Comparison of ENCODE assay signal across 17 cellular contexts in genomic region chr3:138688871-138689299, GRCh38.
A peak's percentile ranks its signal among the peaks of the same experiment; 100 is the strongest.
DNase-seq lines count a peak whose midpoint lies in the region; ATAC-seq, FAIRE-seq and TF ChIP-seq lines count a peak whose summit lies in the region.
"Had no signal": no experiment of that assay in that cellular context is flagged by ENCODE, and none has a peak within 500 bp of the region (broad histone marks: within the 10 kb centered on the region; RNA-seq: fewer than 3 reads in every experiment).

No MANE protein-coding gene starts in this region.

- DNase-seq in GM12865 (ENCODE audit: low read depth) (peak; percentile 32), K562 (ENCODE audit: extremely low read depth in 1 of 4, low spot score in 3 of 4) (peak in 1 of 4 experiments; percentile 41), GOT3 (lab: John Stamatoyannopoulos, UW) (no peak), NCI-H526 treated with DMSO at 0.1 percent for 48 hours (lab: John Stamatoyannopoulos, UW) (no peak), cerebellar nuclear complex (lab: John Stamatoyannopoulos, UW) (no peak)
- DNase-seq: activated B cell treated with CpG ODN at 0.5 μM for 24 hours; central memory CD4-positive, alpha-beta T cell; left cardiac atrium; NCI-H1694 treated with DMSO at 0.1 percent for 48 hours; NCI-H69; stimulated activated CD4-positive, alpha-beta T cell treated with anti-CD3 and anti-CD28 coated beads, Interleukin-4, amount 100 ng/mL, for 24 hours had no signal

- peaks cover 6 to 32% of the 10 kb centered on the region in 2 experiments; a peak in 4 of 5 replicates for H3K4me1 ChIP-seq in K562 (replicated peaks in 1 of 2; ENCODE audit: control insufficient read depth in 2 of 2, insufficient read depth in 2 of 2, low read length in 2 of 2)
- no peaks in the 10 kb centered on the region for H3K4me1 ChIP-seq in parathyroid adenoma

- TF ChIP-seq EP300 in K562 (IDR thresholded peaks at IDR 0.05; ENCODE audit: low read length), result no peak

- no peak overlapping the region for H3K27ac ChIP-seq in K562 (ENCODE audit: extremely low read depth, low read depth, low read length)
- H3K27ac ChIP-seq in parathyroid adenoma, result no peak overlapping the region
- H3K27ac ChIP-seq: RWPE1, skin epidermis, thoracic aorta had no signal

- TF ChIP-seq RAD21 in K562 (CRISPR knock-in tag; conservative IDR thresholded peaks at IDR 0.05 in 1 of 2, IDR thresholded peaks at IDR 0.05 in 1 of 2), result peak; percentile 27 to 46; a peak in 3 of 4 replicates

- no peaks in the 10 kb centered on the region for H4K20me1 ChIP-seq in K562 (replicated peaks; ENCODE audit: control insufficient read depth, insufficient read depth, low read length)

- H3K27me3 ChIP-seq in K562 (ENCODE audit: control insufficient read depth in 2 of 2, insufficient read depth in 2 of 2, low read length in 2 of 2) (no peaks in the 10 kb centered on the region), parathyroid adenoma (ENCODE audit: control insufficient read depth, insufficient read depth, low read length) (no peaks in the 10 kb centered on the region)

- H3K9me3 ChIP-seq in K562 (replicated peaks; ENCODE audit: control insufficient read depth, insufficient read depth, low read depth, low read length) (no peaks in the 10 kb centered on the region), parathyroid adenoma (ENCODE audit: control insufficient read depth, low read length) (no peaks in the 10 kb centered on the region)
- H3K9me3 ChIP-seq: thoracic aorta had no signal

- H2AFZ ChIP-seq in K562 (ENCODE audit: low read depth, low read length) (no peak overlapping the region), parathyroid adenoma (no peak overlapping the region)

- H3K79me2 ChIP-seq in K562 (ENCODE audit: control insufficient read depth, insufficient read depth, low read length) (peaks cover 3% of the 10 kb centered on the region; the same call in 1 of the 3 replicates), parathyroid adenoma (no peaks in the 10 kb centered on the region)

- POLR2A ChIA-PET in K562 (lab: Yijun Ruan, JAX), result interaction anchor here (0.6 to 1.2 kb wide), 2 partner anchors 12 to 17 kb away, joined by 3 to 5 read pairs; no protein-coding TSS in a partner anchor

- in situ Hi-C loops in K562 (cut with MboI), result no loop called here

- ATAC-seq in K562, result peak; percentile 46
- ATAC-seq: left cardiac atrium had no signal

- H3K4me3 ChIP-seq in GM12865 (ENCODE audit: low read depth, low read length) (no peak overlapping the region), K562 (no peak overlapping the region), parathyroid adenoma (ENCODE audit: low read depth, low read length) (no peak overlapping the region)
- H3K4me3 ChIP-seq: skin epidermis, thoracic aorta had no signal

- WGBS in K562 (ENCODE audit: insufficient coverage, low coverage, missing lambda C conversion rate), result 60% methylated on average over 5 of the region's 5 CpGs

- FAIRE-seq in K562 (lab: Jason Lieb, UNC), result no peak
- FAIRE-seq: H1 had no signal

- TF ChIP-seq CTCF in GM12865 (IDR thresholded peaks at IDR 0.05; ENCODE audit: insufficient read depth, low read depth, low read length, missing control alignments) (no peak), LNCAP (IDR thresholded peaks at IDR 0.05) (peak; percentile 24; the same call in 1 of the 2 replicates), K562 (IDR thresholded peaks at IDR 0.05 in 2 of 3, conservative IDR thresholded peaks at IDR 0.05 in 1 of 3; ENCODE audit: insufficient read depth in 2 of 3, low read depth in 1 of 3, low read length in 3 of 3) (peak in 1 of 3 experiments; percentile 31; a peak in 1 of 6 replicates), parathyroid adenoma (IDR thresholded peaks at IDR 0.05) (peak; percentile 14)

- intact Hi-C loops in K562 (cut with micrococcal nuclease), result no loop called here

- no peaks in the 10 kb centered on the region for H3K9me1 ChIP-seq in K562 (ENCODE audit: control insufficient read depth, insufficient read depth, low read length)

- H3K4me2 ChIP-seq in K562 (ENCODE audit: insufficient read depth, low read length), result no peak overlapping the region
- H3K4me2 ChIP-seq in parathyroid adenoma (ENCODE audit: low read length), result no peak overlapping the region

- no peak overlapping the region for H3K9ac ChIP-seq in K562 (ENCODE audit: insufficient read depth in 1 of 2, low read depth in 2 of 2, low read length in 2 of 2)
- no peak overlapping the region for H3K9ac ChIP-seq in parathyroid adenoma

- TF ChIP-seq POLR2A in K562 (conservative IDR thresholded peaks at IDR 0.05), result no peak

- H3K36me3 ChIP-seq in K562 (ENCODE audit: control insufficient read depth, insufficient read depth, low read length) (peaks cover 77% of the 10 kb centered on the region), parathyroid adenoma (ENCODE audit: control insufficient read depth, insufficient read depth, low read length) (no peaks in the 10 kb centered on the region)

- CTCF ChIA-PET in K562 (lab: Yijun Ruan, JAX; ENCODE audit: low intra/inter-chr PET ratio), result interaction anchor here (0.8 kb wide), 1 partner anchor 228 kb away, joined by 3 read pairs; no protein-coding TSS in a partner anchor

- no TSS peak for BruUV-seq in K562 (replicated peaks; lab: Mats Ljungman, UMichigan)

TF ChIP-seq in K562, 482 proteins besides CTCF, POLR2A, EP300 and RAD21 (continues in another document):
- TF ChIP-seq NONO (IDR thresholded peaks at IDR 0.05; ENCODE audit: low read depth in 2 of 2, low read length in 1 of 2) (no peak), EZH2 (IDR thresholded peaks at IDR 0.05; ENCODE audit: borderline replicate concordance, low read depth, low read length) (no peak), ZNF764 (CRISPR knock-in tag; IDR thresholded peaks at IDR 0.05; ENCODE audit: low read depth) (no peak), RFX1 (IDR thresholded peaks at IDR 0.05) (peak; percentile 36; the same call in 1 of the 2 replicates), NRF1 (conservative IDR thresholded peaks at IDR 0.05 in 1 of 2, IDR thresholded peaks at IDR 0.05 in 1 of 2) (no peak), JUNB (CRISPR knock-in tag; conservative IDR thresholded peaks at IDR 0.05) (no peak), ZNF561 (CRISPR knock-in tag; conservative IDR thresholded peaks at IDR 0.05) (no peak), ZNF347 (CRISPR knock-in tag; IDR thresholded peaks at IDR 0.05; ENCODE audit: low read depth) (no peak), SMAD4 (CRISPR knock-in tag; conservative IDR thresholded peaks at IDR 0.05) (no peak), CC2D1A (IDR thresholded peaks at IDR 0.05) (no peak), HMBOX1 (IDR thresholded peaks at IDR 0.05) (0 out of 2 replicates have a peak, but pooled peaks have one; percentile 32), NFXL1 (CRISPR knock-in tag; IDR thresholded peaks at IDR 0.05) (no peak)
- TF ChIP-seq, protein P1, sequence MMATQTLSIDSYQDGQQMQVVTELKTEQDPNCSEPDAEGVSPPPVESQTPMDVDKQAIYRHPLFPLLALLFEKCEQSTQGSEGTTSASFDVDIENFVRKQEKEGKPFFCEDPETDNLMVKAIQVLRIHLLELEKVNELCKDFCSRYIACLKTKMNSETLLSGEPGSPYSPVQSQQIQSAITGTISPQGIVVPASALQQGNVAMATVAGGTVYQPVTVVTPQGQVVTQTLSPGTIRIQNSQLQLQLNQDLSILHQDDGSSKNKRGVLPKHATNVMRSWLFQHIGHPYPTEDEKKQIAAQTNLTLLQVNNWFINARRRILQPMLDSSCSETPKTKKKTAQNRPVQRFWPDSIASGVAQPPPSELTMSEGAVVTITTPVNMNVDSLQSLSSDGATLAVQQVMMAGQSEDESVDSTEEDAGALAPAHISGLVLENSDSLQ (IDR thresholded peaks at IDR 0.05), result no peak
- TF ChIP-seq, protein P2, sequence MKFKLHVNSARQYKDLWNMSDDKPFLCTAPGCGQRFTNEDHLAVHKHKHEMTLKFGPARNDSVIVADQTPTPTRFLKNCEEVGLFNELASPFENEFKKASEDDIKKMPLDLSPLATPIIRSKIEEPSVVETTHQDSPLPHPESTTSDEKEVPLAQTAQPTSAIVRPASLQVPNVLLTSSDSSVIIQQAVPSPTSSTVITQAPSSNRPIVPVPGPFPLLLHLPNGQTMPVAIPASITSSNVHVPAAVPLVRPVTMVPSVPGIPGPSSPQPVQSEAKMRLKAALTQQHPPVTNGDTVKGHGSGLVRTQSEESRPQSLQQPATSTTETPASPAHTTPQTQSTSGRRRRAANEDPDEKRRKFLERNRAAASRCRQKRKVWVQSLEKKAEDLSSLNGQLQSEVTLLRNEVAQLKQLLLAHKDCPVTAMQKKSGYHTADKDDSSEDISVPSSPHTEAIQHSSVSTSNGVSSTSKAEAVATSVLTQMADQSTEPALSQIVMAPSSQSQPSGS (CRISPR knock-in tag; IDR thresholded peaks at IDR 0.05), result no peak
- TF ChIP-seq, protein P3, sequence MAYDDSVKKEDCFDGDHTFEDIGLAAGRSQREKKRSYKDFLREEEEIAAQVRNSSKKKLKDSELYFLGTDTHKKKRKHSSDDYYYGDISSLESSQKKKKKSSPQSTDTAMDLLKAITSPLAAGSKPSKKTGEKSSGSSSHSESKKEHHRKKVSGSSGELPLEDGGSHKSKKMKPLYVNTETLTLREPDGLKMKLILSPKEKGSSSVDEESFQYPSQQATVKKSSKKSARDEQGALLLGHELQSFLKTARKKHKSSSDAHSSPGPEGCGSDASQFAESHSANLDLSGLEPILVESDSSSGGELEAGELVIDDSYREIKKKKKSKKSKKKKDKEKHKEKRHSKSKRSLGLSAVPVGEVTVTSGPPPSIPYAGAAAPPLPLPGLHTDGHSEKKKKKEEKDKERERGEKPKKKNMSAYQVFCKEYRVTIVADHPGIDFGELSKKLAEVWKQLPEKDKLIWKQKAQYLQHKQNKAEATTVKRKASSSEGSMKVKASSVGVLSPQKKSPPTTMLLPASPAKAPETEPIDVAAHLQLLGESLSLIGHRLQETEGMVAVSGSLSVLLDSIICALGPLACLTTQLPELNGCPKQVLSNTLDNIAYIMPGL (CRISPR knock-in tag; IDR thresholded peaks at IDR 0.05), result no peak
